ENCODE assay signal across 9 cellular contexts in genomic region chr11:86162257-86162656, GRCh38.
A peak's percentile ranks its signal among the peaks of the same experiment; 100 is the strongest.
DNase-seq lines count a peak whose midpoint lies in the region; ATAC-seq and TF ChIP-seq lines count a peak whose summit lies in the region.
"Had no signal": no experiment of that assay in that cellular context is flagged by ENCODE, and none has a peak within 500 bp of the region (broad histone marks: within the 10 kb centered on the region; RNA-seq: fewer than 3 reads in every experiment).

No MANE protein-coding gene starts in this region.

- TF ChIP-seq CTCF in NB4 (IDR thresholded peaks at IDR 0.05; ENCODE audit: low read depth, low read length) (no peak), colonic mucosa (IDR thresholded peaks at IDR 0.05) (no peak)

- H3K36me3 ChIP-seq in colonic mucosa (no peaks in the 10 kb centered on the region), mucosa of rectum (ENCODE audit: control insufficient read depth in 2 of 2, insufficient read depth in 2 of 2, low read length in 2 of 2) (no peaks in the 10 kb centered on the region)

- peak overlapping the region; percentile 28 for H3K27ac ChIP-seq in colonic mucosa
- H3K27ac ChIP-seq in mucosa of rectum (ENCODE audit: low read depth in 2 of 2, low read length in 2 of 2): peak overlapping the region; percentile 32 to 33

- H3K9ac ChIP-seq in colonic mucosa (ENCODE audit: low read depth in 2 of 2, low read length in 2 of 2) (no peak overlapping the region), mucosa of rectum (ENCODE audit: low read depth in 1 of 2, low read length in 2 of 2) (no peak overlapping the region)

- H3K4me3 ChIP-seq in NB4 (ENCODE audit: low read depth, low read length) (no peak overlapping the region), colonic mucosa (no peak overlapping the region), mucosa of rectum (ENCODE audit: low read length in 2 of 2) (no peak overlapping the region)

- DNase-seq in ACHN: peak; percentile 11
- peak; percentile 89 for DNase-seq in NB4 (ENCODE audit: low read depth)
- DNase-seq in colonic mucosa: no peak
- DNase-seq in NCI-H146 treated with DMSO at 0.1 percent for 48 hours (lab: John Stamatoyannopoulos, UW; ENCODE audit: unreplicated experiment): no peak
- no peak for DNase-seq in NCI-H187 (lab: John Stamatoyannopoulos, UW)
- DNase-seq in GM19240 (ENCODE audit: insufficient read length, low spot score): no peak
- DNase-seq: CD4-positive, CD25-positive, alpha-beta regulatory T cell had no signal

- H3K4me1 ChIP-seq in colonic mucosa: no peaks in the 10 kb centered on the region
- no peaks in the 10 kb centered on the region for H3K4me1 ChIP-seq in mucosa of rectum (ENCODE audit: control insufficient read depth in 2 of 2, insufficient read depth in 2 of 2, low read length in 2 of 2)

- ATAC-seq in HG02759 (IDR thresholded peaks at IDR 0.05; ENCODE audit: unreplicated experiment): no peak

- intact Hi-C loops in colonic mucosa (cut with DNase I): no loop called here

- in situ Hi-C loops in ACHN (cut with HindIII; ENCODE audit: low pct_ligation_motif_present, low pct_unique_long_range_greater_than_20kb, low sequenced_read_pairs): no loop called here

- H3K9me3 ChIP-seq in colonic mucosa (no peaks in the 10 kb centered on the region), mucosa of rectum (ENCODE audit: control insufficient read depth in 2 of 2, low read length in 2 of 2) (no peaks in the 10 kb centered on the region)

- H3K27me3 ChIP-seq in colonic mucosa (no peaks in the 10 kb centered on the region), mucosa of rectum (ENCODE audit: control insufficient read depth in 2 of 2, insufficient read depth in 2 of 2, low read length in 2 of 2) (no peaks in the 10 kb centered on the region)

- no peak for TF ChIP-seq POLR2A in NB4 (IDR thresholded peaks at IDR 0.05; ENCODE audit: extremely low read depth, insufficient read length)

Comparison
In these comparisons a context has a peak if more than half of its experiments do, and no peak if none do; other contexts are left out.
1. DNase-seq: peak in ACHN (single experiment) and NB4 (single experiment); none in colonic mucosa (single experiment), NCI-H146 treated with DMSO at 0.1 percent for 48 hours (single experiment), NCI-H187 (0 of 2) and GM19240 (single experiment).